ENCODE assay signal across 32 cellular contexts in the genomic region with DNA sequence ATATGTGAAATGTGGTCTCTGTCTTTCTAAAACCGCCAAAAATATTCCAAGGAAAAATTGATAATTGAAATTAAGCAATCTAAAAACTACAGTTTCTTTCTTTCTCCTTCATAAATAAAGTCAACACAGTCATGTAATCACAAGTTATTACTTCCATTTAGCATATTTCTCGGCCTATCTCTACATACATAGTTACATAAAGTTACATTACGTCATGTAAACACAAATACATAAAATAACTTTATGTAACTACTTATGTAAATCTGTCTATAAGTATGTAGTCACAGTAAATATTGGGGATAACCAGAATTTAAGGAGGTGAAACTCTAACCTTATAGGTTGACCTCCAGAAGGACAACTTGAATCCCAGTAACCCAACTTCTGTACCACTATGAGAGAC. TPM values are rescaled to one million over a fixed set of nuclear protein-coding genes. Genes with fewer than 3 reads are reported as not detected.
DNase-seq lines count a peak whose midpoint lies in the region; ATAC-seq, FAIRE-seq and TF ChIP-seq lines count a peak whose summit lies in the region.
"Had no signal": no experiment of that assay in that cellular context is flagged by ENCODE, and none has a peak within 500 bp of the region (broad histone marks: within the 10 kb centered on the region; RNA-seq: fewer than 3 reads in every experiment).

No MANE protein-coding gene starts in this region.

- no peak for TF ChIP-seq CTCF in HepG2 (CRISPR knock-in tag; IDR thresholded peaks at IDR 0.05)
- TF ChIP-seq CTCF in right lobe of liver (IDR thresholded peaks at IDR 0.05) = no peak
- no peak for TF ChIP-seq CTCF in GM12878 (IDR thresholded peaks at IDR 0.05 in 2 of 3, conservative IDR thresholded peaks at IDR 0.05 in 1 of 3; ENCODE audit: control insufficient read depth in 2 of 3, extremely low read depth in 1 of 3, insufficient read depth in 1 of 3, low read depth in 3 of 3, low read length in 3 of 3)

- H3K79me2 ChIP-seq in HepG2 (ENCODE audit: insufficient read depth, low read length) (no peaks in the 10 kb centered on the region), GM12878 (ENCODE audit: control insufficient read depth, insufficient read depth, low read length) (no peaks in the 10 kb centered on the region)

- TF ChIP-seq EP300 in HepG2 (IDR thresholded peaks at IDR 0.05; ENCODE audit: low read depth in 2 of 2, low read length in 2 of 2) = no peak
- no peak for TF ChIP-seq EP300 in HepG2 (CRISPR knock-in tag; IDR thresholded peaks at IDR 0.05; ENCODE audit: borderline replicate concordance)
- TF ChIP-seq EP300 in GM12878 (IDR thresholded peaks at IDR 0.05; ENCODE audit: borderline replicate concordance in 1 of 2, control insufficient read depth in 1 of 2, low read depth in 2 of 2, low read length in 2 of 2) = no peak

- H3K9me3 ChIP-seq in HepG2 (ENCODE audit: low read length) (peaks cover 5% of the 10 kb centered on the region; the same call in 1 of the 2 replicates), right lobe of liver (no peaks in the 10 kb centered on the region), GM12878 (replicated peaks; ENCODE audit: control insufficient read depth, insufficient read depth, low read length) (no peaks in the 10 kb centered on the region)
- H3K9me3 ChIP-seq: A549, BE2C, BLaER1, Caco-2 had no signal

- H2AFZ ChIP-seq in HepG2 (ENCODE audit: low read length) = no peak overlapping the region
- no peak overlapping the region for H2AFZ ChIP-seq in GM12878 (ENCODE audit: control insufficient read depth, low read depth, low read length)

- no peak overlapping the region for H3K9ac ChIP-seq in HepG2 (ENCODE audit: insufficient read depth, low read depth, low read length)
- no peak overlapping the region for H3K9ac ChIP-seq in GM12878 (ENCODE audit: control insufficient read depth, insufficient read depth, low read length)
- H3K9ac ChIP-seq: BLaER1; BLaER1 treated with 17β-estradiol and CSF1 and Interleukin-3, amounts not matched to agents 10 nM and 100 nM had no signal

- DNase-seq in HepG2 (ENCODE audit: low spot score) (no peak), right lobe of liver (no peak), GM12878 (ENCODE audit: low read depth, low spot score) (no peak)
- DNase-seq: 8988T; ACHN; AML-193; BE2C; C1 segment of cervical spinal cord; Caco-2; Calu3; CD4-positive, alpha-beta memory T cell; CD4-positive, alpha-beta T cell; CD4-positive, CD25-positive, alpha-beta regulatory T cell; CD8-positive, alpha-beta memory T cell; CD8-positive, alpha-beta T cell; COR-L47; DMS 273 treated with DMSO at 0.1 percent for 48 hours; DMS153; DMS53; DMS79; DMS79 treated with DMSO at 0.1 percent for 48 hours; DND-41; EL had no signal

- no peak overlapping the region for H3K4me3 ChIP-seq in HepG2 (replicated peaks in 1 of 3; ENCODE audit: insufficient read depth in 1 of 3, low read depth in 2 of 3, low read length in 3 of 3)
- H3K4me3 ChIP-seq in right lobe of liver = no peak overlapping the region
- H3K4me3 ChIP-seq in GM12878 = no peak overlapping the region
- H3K4me3 ChIP-seq: A549; BLaER1; BLaER1 treated with 17β-estradiol and CSF1 and Interleukin-3, amounts not matched to agents 10 nM and 100 nM had no signal

- H3K27ac ChIP-seq in HepG2 (ENCODE audit: extremely low read length, insufficient read depth, low read length) (no peak overlapping the region), right lobe of liver (no peak overlapping the region), GM12878 (ENCODE audit: control insufficient read depth, insufficient read depth) (no peak overlapping the region)
- H3K27ac ChIP-seq: 22Rv1, A549, BLaER1, C4-2B had no signal

- intact Hi-C loops in HepG2 (cut with micrococcal nuclease; ENCODE audit: unreplicated experiment) (no loop called here), right lobe of liver (cut with DNase I) (no loop called here), GM12878 (cut with micrococcal nuclease; ENCODE audit: unreplicated experiment) (no loop called here)

- RAD21 ChIA-PET in GM12878 (lab: Charles Lee; ENCODE audit: unreplicated experiment) = no interaction called here

- FAIRE-seq in HepG2 (lab: Jason Lieb, UNC) = no peak
- no peak for FAIRE-seq in GM12878 (lab: Jason Lieb, UNC)
- FAIRE-seq: A204.1, A549, D721Med had no signal

- ATAC-seq in HepG2 = no peak
- no peak for ATAC-seq in right lobe of liver
- no peak for ATAC-seq in GM12878
- ATAC-seq in GM18511 (IDR thresholded peaks at IDR 0.05; ENCODE audit: unreplicated experiment) = no peak
- ATAC-seq: A549; CD8-positive, alpha-beta T cell had no signal

- no TSS peak for BruUV-seq in HepG2 (replicated peaks; lab: Mats Ljungman, UMichigan)
- BruUV-seq in GM12878 (replicated peaks; lab: Mats Ljungman, UMichigan) = no TSS peak

- H4K20me1 ChIP-seq in HepG2 (ENCODE audit: insufficient read depth, low read length) = no peaks in the 10 kb centered on the region
- H4K20me1 ChIP-seq in GM12878 (ENCODE audit: control insufficient read depth, insufficient read depth) = no peaks in the 10 kb centered on the region
- H4K20me1 ChIP-seq: BLaER1; BLaER1 treated with 17β-estradiol and CSF1 and Interleukin-3, amounts not matched to agents 10 nM and 100 nM had no signal

- POLR2A ChIA-PET in HepG2 (lab: Yijun Ruan, JAX) (no interaction called here), GM12878 (lab: Charles Lee) (no interaction called here)

- H3K27me3 ChIP-seq in HepG2 (ENCODE audit: control insufficient read depth in 1 of 2, insufficient read depth in 2 of 2, low read length in 2 of 2) = no peaks in the 10 kb centered on the region
- H3K27me3 ChIP-seq in right lobe of liver = no peaks in the 10 kb centered on the region
- no peaks in the 10 kb centered on the region for H3K27me3 ChIP-seq in GM12878 (replicated peaks in 1 of 2; ENCODE audit: control insufficient read depth in 2 of 2, insufficient read depth in 2 of 2, low read length in 1 of 2)
- H3K27me3 ChIP-seq: BE2C; BLaER1; BLaER1 treated with 17β-estradiol and CSF1 and Interleukin-3, amounts not matched to agents 10 nM and 100 nM had no signal

- CTCF ChIA-PET in HepG2 (lab: Yijun Ruan, JAX; ENCODE audit: low intra/inter-chr PET ratio, low total read pairs) (no interaction called here), GM12878 (lab: Yijun Ruan, JAX) (no interaction called here)

- H3K4me1 ChIP-seq in HepG2 (ENCODE audit: insufficient read depth, low read length) = no peaks in the 10 kb centered on the region
- no peaks in the 10 kb centered on the region for H3K4me1 ChIP-seq in right lobe of liver
- H3K4me1 ChIP-seq in GM12878 (ENCODE audit: control insufficient read depth, insufficient read depth, low read length) = no peaks in the 10 kb centered on the region
- H3K4me1 ChIP-seq: A549, BE2C, BLaER1, Caco-2 had no signal

- no peaks in the 10 kb centered on the region for H3K36me3 ChIP-seq in HepG2 (replicated peaks in 1 of 2; ENCODE audit: control insufficient read depth in 1 of 2, insufficient read depth in 2 of 2, low read length in 2 of 2)
- H3K36me3 ChIP-seq in right lobe of liver = no peaks in the 10 kb centered on the region
- no peaks in the 10 kb centered on the region for H3K36me3 ChIP-seq in GM12878 (ENCODE audit: control insufficient read depth in 2 of 2, insufficient read depth in 2 of 2, low read length in 1 of 2)
- H3K36me3 ChIP-seq: BE2C; BLaER1; BLaER1 treated with 17β-estradiol and CSF1 and Interleukin-3, amounts not matched to agents 10 nM and 100 nM had no signal

- in situ Hi-C loops in HepG2 (cut with HindIII; ENCODE audit: extremely low pct_ligation_motif_present, low pct_unique_long_range_greater_than_20kb) (no loop called here), GM12878 (cut with MboI) (no loop called here)

- no peak overlapping the region for H3K4me2 ChIP-seq in HepG2 (ENCODE audit: low read depth, low read length)
- H3K4me2 ChIP-seq in GM12878 (ENCODE audit: control insufficient read depth, insufficient read depth) = no peak overlapping the region
- H3K4me2 ChIP-seq: A549, BLaER1 had no signal

- SMC1A ChIA-PET in GM12878 (lab: Charles Lee; ENCODE audit: uncharacterized antibody, unreplicated experiment) = interaction anchor here (0.8 kb wide), 1 partner anchor 1647 kb away, joined by 3 read pairs; no protein-coding TSS in a partner anchor

- no peak for TF ChIP-seq POLR2A in HepG2 (IDR thresholded peaks at IDR 0.05; ENCODE audit: insufficient read depth in 1 of 2, low read depth in 2 of 2, low read length in 2 of 2)
- no peak for TF ChIP-seq POLR2A in right lobe of liver (IDR thresholded peaks at IDR 0.05)
- no peak for TF ChIP-seq POLR2A in GM12878 (IDR thresholded peaks at IDR 0.05; ENCODE audit: low read depth, low read length)

- TF ChIP-seq RAD21 in HepG2 (CRISPR knock-in tag; IDR thresholded peaks at IDR 0.05) = no peak
- TF ChIP-seq RAD21 in GM12878 (IDR thresholded peaks at IDR 0.05; ENCODE audit: insufficient read depth, low read depth, low read length) = no peak

- WGBS in HepG2 (ENCODE audit: low lambda C conversion rate) = 5% methylated on average over 3 of the region's 3 CpGs
- 80% methylated on average over 3 of the region's 3 CpGs for WGBS in right lobe of liver (ENCODE audit: insufficient coverage, low coverage, low lambda C conversion rate, missing lambda C conversion rate)
- WGBS in GM12878 (ENCODE audit: insufficient coverage, insufficient replicate concordance, low lambda C conversion rate, missing lambda C conversion rate) = 0% methylated on average over 3 of the region's 3 CpGs

RNA-seq across cellular contexts. Expression of a gene that starts 48.5 kb away (rescaled TPM):
- total RNA-seq in HepG2 (2016; rRNA removed; fragmentation: Illumina TruSeq; extraction: Trizol) (0.18 TPM in 2 replicates), right lobe of liver (10 to 100 TPM; 28.5 to 95.4 (median 65.3) TPM), GM12878 (2014; rRNA removed) (not detected in 2 replicates), GM12878 (2014; rRNA removed; fragmentation: Illumina TruSeq; extraction: Trizol) (not detected in 2 replicates), GM12878 (2021) (not detected in 2 replicates)
- total RNA-seq in HepG2 (2016; cell fraction: cytosol; rRNA removed; fragmentation: Illumina TruSeq; extraction: Trizol; ENCODE audit: low read depth) = 0.18 TPM in 1 of 2 replicates, not detected in the other
- 0.19 and 0.22 TPM in 2 replicates for total RNA-seq in HepG2 (2016; cell fraction: insoluble cytoplasmic fraction; rRNA removed; fragmentation: Illumina TruSeq; extraction: Trizol)
- total RNA-seq in HepG2 (2016; cell fraction: membrane; rRNA removed; fragmentation: Illumina TruSeq; extraction: Trizol) = 0.19 and 0.38 TPM in 2 replicates
- not detected in 2 replicates for total RNA-seq in HepG2 (2016; cell fraction: nucleus; rRNA removed; fragmentation: Illumina TruSeq; extraction: Trizol)
- polyA plus RNA-seq in HepG2 (2011; rRNA removed) (0.08 and 0.15 TPM in 2 replicates), GM12878 (2011; rRNA removed) (not detected in 2 replicates), GM12878 (2014; fragmentation: Illumina TruSeq; extraction: Trizol) (not detected in 2 replicates), GM12878 (2014; fragmentation: Nextera tagmentation; extraction: Ambion mirVana) (not detected), GM12878 (2014; rRNA removed) (not detected in 2 replicates), GM12878 (2016; fragmentation: Nextera tagmentation; extraction: Ambion mirVana) (not detected)
- 0.07 and 0.21 TPM in 2 replicates for polyA plus RNA-seq in HepG2 (2011; cell fraction: cytosol; rRNA removed)
- 0.37 TPM in 1 of 2 replicates, not detected in the other for polyA plus RNA-seq in HepG2 (2011; cell fraction: nucleus; rRNA removed)
- 0.20 and 0.21 TPM in 2 replicates for polyA plus RNA-seq in HepG2 (2012)
- polyA plus RNA-seq in HepG2 (2016; cell fraction: cytosol; fragmentation: Illumina TruSeq; extraction: Trizol; ENCODE audit: low read depth) = 0.18 and 0.26 TPM in 2 replicates
- 0.23 TPM in 2 replicates for polyA plus RNA-seq in HepG2 (2016; cell fraction: insoluble cytoplasmic fraction; fragmentation: Illumina TruSeq; extraction: Trizol; ENCODE audit: low read depth)
- 0.17 and 0.21 TPM in 2 replicates for polyA plus RNA-seq in HepG2 (2016; cell fraction: membrane; fragmentation: Illumina TruSeq; extraction: Trizol; ENCODE audit: low read depth)
- 0.25 TPM in 1 of 2 replicates, not detected in the other for polyA plus RNA-seq in HepG2 (2016; cell fraction: nucleus; fragmentation: Illumina TruSeq; extraction: Trizol; ENCODE audit: insufficient read depth, low read depth)
- not detected in 2 replicates for polyA minus RNA-seq in HepG2 (2011; rRNA and poly(A)+ RNA removed; ENCODE audit: low replicate concordance)
- not detected in 2 replicates for polyA minus RNA-seq in HepG2 (2011; cell fraction: cytosol; rRNA and poly(A)+ RNA removed)
- polyA minus RNA-seq in HepG2 (2011; cell fraction: nucleus; rRNA and poly(A)+ RNA removed) = not detected in 2 replicates
- total RNA-seq in GM12878 (2013; cell fraction: nucleolus; rRNA removed) = not detected in 2 replicates
- not detected for polyA plus RNA-seq in GM12878 (2011; ENCODE audit: low read depth)
- not detected in 2 replicates for polyA plus RNA-seq in GM12878 (2011; cell fraction: cytosol; rRNA removed)
- polyA plus RNA-seq in GM12878 (2011; cell fraction: nucleus; rRNA removed) = not detected in 2 replicates
- polyA plus RNA-seq in GM12878 (2012) = not detected in 2 replicates
- polyA minus RNA-seq in GM12878 (2011; rRNA and poly(A)+ RNA removed) = not detected in 2 replicates
- polyA minus RNA-seq in GM12878 (2011; cell fraction: cytosol; rRNA and poly(A)+ RNA removed) = not detected in 2 replicates
- polyA minus RNA-seq in GM12878 (2011; cell fraction: nucleus; rRNA and poly(A)+ RNA removed) = not detected in 2 replicates
- total RNA-seq: B cell; CD4-positive, CD25-positive, alpha-beta regulatory T cell; CD8-positive, alpha-beta memory T cell; CD8-positive, alpha-beta T cell had no signal
- polyA plus RNA-seq: CD4-positive, alpha-beta memory T cell; CD8-positive, alpha-beta memory T cell had no signal

Comparison
In these comparisons a context has a peak if more than half of its experiments do, and no peak if none do; other contexts are left out.
1. RNA of a gene that starts 48.5 kb away (total RNA-seq): 28.5 to 95.4 TPM in right lobe of liver; 0.18 to 0.38 TPM in HepG2 and not detected in GM12878; every median in the first group is over 10 times any median in the second.